In the genomic region with DNA sequence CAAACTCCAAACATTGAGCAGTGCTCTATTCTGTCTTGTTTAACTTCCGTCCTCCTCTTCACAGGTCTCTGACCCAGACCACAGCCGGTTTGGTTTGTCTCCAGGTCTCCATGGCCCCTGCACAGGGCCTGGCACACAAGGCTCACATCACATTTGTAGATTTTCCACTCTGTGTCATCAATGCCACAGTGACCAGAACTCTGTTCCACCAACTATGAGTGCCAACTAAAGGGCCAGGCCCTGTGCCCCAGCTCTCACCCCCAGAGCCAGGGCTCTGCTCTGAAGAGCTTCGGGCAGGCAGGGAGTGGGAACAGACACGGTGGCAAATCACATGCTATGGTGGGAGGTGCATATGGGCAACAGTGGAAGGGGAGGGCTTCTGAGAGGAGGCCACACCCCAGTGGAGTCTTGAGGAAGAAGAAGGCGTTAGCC, we compare ENCODE assay signal across 16 cellular contexts. TPM values are rescaled to one million over a fixed set of nuclear protein-coding genes. Genes with fewer than 3 reads are reported as not detected.
DNase-seq lines count a peak whose midpoint lies in the region; ATAC-seq, FAIRE-seq and TF ChIP-seq lines count a peak whose summit lies in the region.
"Had no signal": no experiment of that assay in that cellular context is flagged by ENCODE, and none has a peak within 500 bp of the region (broad histone marks: within the 10 kb centered on the region; RNA-seq: fewer than 3 reads in every experiment).

No MANE protein-coding gene starts in this region.

- no peaks in the 10 kb centered on the region for H3K9me3 Mint-ChIP-seq in activated CD4-positive, alpha-beta T cell treated with anti-CD3 and anti-CD28 coated beads, Interleukin-2, amount 10 ng/mL, durations not matched to agents 7 days and 5 days
- H3K9me3 Mint-ChIP-seq in activated T-helper 1 cell treated with anti-CD3 and anti-CD28 coated beads, Interleukin-12 subunit alpha, Interleukin-12 subunit beta, Interleukin-2, Interleukin-4 antibody, amounts not matched to agents 30 ng/mL and 10 ng/mL and 1 ng/mL, durations not matched to agents 14 hours and 24 hours and 36 hours = no peaks in the 10 kb centered on the region

- 43 to 49% (median 47%) methylated on average over 5 of the region's 5 CpGs for WGBS in small intestine, 3 donors

- H3K27ac ChIP-seq in left ventricle myocardium inferior (replicated peaks) = peak overlapping the region; percentile 22
- H3K27ac ChIP-seq in small intestine (ENCODE audit: low read depth in 1 of 2, low read length in 1 of 2) = peak overlapping the region; percentile 90 to 93
- H3K27ac ChIP-seq: ascending aorta, parathyroid adenoma, SJCRH30 had no signal

- no peaks in the 10 kb centered on the region for H3K9me3 ChIP-seq in left ventricle myocardium inferior (replicated peaks)
- no peaks in the 10 kb centered on the region for H3K9me3 ChIP-seq in small intestine (ENCODE audit: control insufficient read depth, low read depth)
- H3K9me3 ChIP-seq: ascending aorta, SJCRH30 had no signal

- no peak for TF ChIP-seq CTCF in left ventricle myocardium inferior (IDR thresholded peaks at IDR 0.05; ENCODE audit: borderline replicate concordance)

- peak overlapping the region; percentile 72 for H3K27ac Mint-ChIP-seq in activated CD4-positive, alpha-beta T cell treated with anti-CD3 and anti-CD28 coated beads, Interleukin-2, amount 10 ng/mL, durations not matched to agents 7 days and 5 days
- H3K27ac Mint-ChIP-seq in activated T-helper 1 cell treated with anti-CD3 and anti-CD28 coated beads, Interleukin-12 subunit alpha, Interleukin-12 subunit beta, Interleukin-2, Interleukin-4 antibody, amounts not matched to agents 30 ng/mL and 10 ng/mL and 1 ng/mL, durations not matched to agents 14 hours and 24 hours and 36 hours = peak overlapping the region; percentile 76

- H3K4me3 ChIP-seq in left ventricle myocardium inferior = no peak overlapping the region
- no peak overlapping the region for H3K4me3 ChIP-seq in small intestine (ENCODE audit: low read depth in 1 of 2, low read length in 2 of 2)
- H3K4me3 ChIP-seq: ascending aorta, SJCRH30 had no signal

- intact Hi-C loops in activated T-helper 1 cell treated with anti-CD3 and anti-CD28 coated beads, Interleukin-12 subunit alpha, Interleukin-12 subunit beta, Interleukin-2, Interleukin-4 antibody, amounts not matched to agents 30 ng/mL and 10 ng/mL and 1 ng/mL, durations not matched to agents 14 hours and 24 hours and 36 hours (cut with micrococcal nuclease) = no loop called here
- intact Hi-C loops in left ventricle myocardium inferior (cut with micrococcal nuclease) = no loop called here

- FAIRE-seq in small intestine (lab: Jason Lieb, UNC) = no peak
- FAIRE-seq: GM18507 had no signal

- no peaks in the 10 kb centered on the region for H3K27me3 ChIP-seq in left ventricle myocardium inferior (ENCODE audit: low read depth)
- H3K27me3 ChIP-seq in small intestine (ENCODE audit: control insufficient read depth in 2 of 2, insufficient read depth in 2 of 2, low read length in 2 of 2) = no peaks in the 10 kb centered on the region
- H3K27me3 ChIP-seq: ascending aorta, SJCRH30 had no signal

- DNase-seq in activated CD4-positive, alpha-beta T cell treated with anti-CD3 and anti-CD28 coated beads, Interleukin-2, amount 10 ng/mL, durations not matched to agents 7 days and 5 days = no peak
- DNase-seq in activated CD4-positive, alpha-beta T cell treated with anti-CD3 and anti-CD28 coated beads for 4 hours = no peak
- no peak for DNase-seq in activated T-helper 1 cell treated with anti-CD3 and anti-CD28 coated beads, Interleukin-12 subunit alpha, Interleukin-12 subunit beta, Interleukin-2, Interleukin-4 antibody, amounts not matched to agents 30 ng/mL and 10 ng/mL and 1 ng/mL, durations not matched to agents 14 hours and 24 hours and 36 hours (ENCODE audit: low spot score)
- DNase-seq in left ventricle myocardium inferior (no peak), small intestine (peak; percentile 74), NCI-H2196 treated with DMSO at 0.1 percent for 48 hours (lab: John Stamatoyannopoulos, UW; ENCODE audit: unreplicated experiment) (no peak)
- DNase-seq: NCI-H1092, NCI-H524 treated with DMSO at 0.1 percent for 48 hours, SJCRH30 had no signal

- H3K4me3 Mint-ChIP-seq in activated CD4-positive, alpha-beta T cell treated with anti-CD3 and anti-CD28 coated beads, Interleukin-2, amount 10 ng/mL, durations not matched to agents 7 days and 5 days = no peak overlapping the region
- no peak overlapping the region for H3K4me3 Mint-ChIP-seq in activated T-helper 1 cell treated with anti-CD3 and anti-CD28 coated beads, Interleukin-12 subunit alpha, Interleukin-12 subunit beta, Interleukin-2, Interleukin-4 antibody, amounts not matched to agents 30 ng/mL and 10 ng/mL and 1 ng/mL, durations not matched to agents 14 hours and 24 hours and 36 hours

- peaks cover 28% of the 10 kb centered on the region for H3K4me1 ChIP-seq in left ventricle myocardium inferior
- H3K4me1 ChIP-seq in small intestine (ENCODE audit: control insufficient read depth in 2 of 2, insufficient read depth in 1 of 2, low read depth in 1 of 2, low read length in 1 of 2) = peaks cover 0 to 4% of the 10 kb centered on the region in 2 donors
- H3K4me1 ChIP-seq: ascending aorta, parathyroid adenoma had no signal

- H3K4me1 Mint-ChIP-seq in activated CD4-positive, alpha-beta T cell treated with anti-CD3 and anti-CD28 coated beads, Interleukin-2, amount 10 ng/mL, durations not matched to agents 7 days and 5 days = peaks cover 16% of the 10 kb centered on the region
- H3K4me1 Mint-ChIP-seq in activated T-helper 1 cell treated with anti-CD3 and anti-CD28 coated beads, Interleukin-12 subunit alpha, Interleukin-12 subunit beta, Interleukin-2, Interleukin-4 antibody, amounts not matched to agents 30 ng/mL and 10 ng/mL and 1 ng/mL, durations not matched to agents 14 hours and 24 hours and 36 hours (ENCODE audit: low read depth) = peaks cover 30% of the 10 kb centered on the region

- H3K36me3 ChIP-seq in left ventricle myocardium inferior (peaks cover 95% of the 10 kb centered on the region), small intestine (ENCODE audit: control insufficient read depth in 2 of 2, insufficient read depth in 2 of 2, low read length in 2 of 2) (peaks cover 5 to 6% of the 10 kb centered on the region in 2 donors)

- POLR2A ChIA-PET in activated CD4-positive, alpha-beta T cell treated with anti-CD3 and anti-CD28 coated beads, Interleukin-2, amount 10 ng/mL, durations not matched to agents 7 days and 5 days (lab: Charles Lee) = no interaction called here

- H3K27me3 Mint-ChIP-seq in activated CD4-positive, alpha-beta T cell treated with anti-CD3 and anti-CD28 coated beads, Interleukin-2, amount 10 ng/mL, durations not matched to agents 7 days and 5 days = no peaks in the 10 kb centered on the region
- no peaks in the 10 kb centered on the region for H3K27me3 Mint-ChIP-seq in activated T-helper 1 cell treated with anti-CD3 and anti-CD28 coated beads, Interleukin-12 subunit alpha, Interleukin-12 subunit beta, Interleukin-2, Interleukin-4 antibody, amounts not matched to agents 30 ng/mL and 10 ng/mL and 1 ng/mL, durations not matched to agents 14 hours and 24 hours and 36 hours (ENCODE audit: insufficient read depth)

- peaks cover 64% of the 10 kb centered on the region for H3K36me3 Mint-ChIP-seq in activated CD4-positive, alpha-beta T cell treated with anti-CD3 and anti-CD28 coated beads, Interleukin-2, amount 10 ng/mL, durations not matched to agents 7 days and 5 days (ENCODE audit: low read depth)
- H3K36me3 Mint-ChIP-seq in activated T-helper 1 cell treated with anti-CD3 and anti-CD28 coated beads, Interleukin-12 subunit alpha, Interleukin-12 subunit beta, Interleukin-2, Interleukin-4 antibody, amounts not matched to agents 30 ng/mL and 10 ng/mL and 1 ng/mL, durations not matched to agents 14 hours and 24 hours and 36 hours (ENCODE audit: low read depth) = peaks cover 65% of the 10 kb centered on the region

- CTCF ChIA-PET in activated CD4-positive, alpha-beta T cell treated with anti-CD3 and anti-CD28 coated beads, Interleukin-2, amount 10 ng/mL, durations not matched to agents 7 days and 5 days (lab: Charles Lee) = no interaction called here

- no peak for ATAC-seq in HG03280 (IDR thresholded peaks at IDR 0.05; ENCODE audit: unreplicated experiment)
- ATAC-seq in GM19351 (IDR thresholded peaks at IDR 0.05; ENCODE audit: unreplicated experiment) = no peak

RNA-seq across cellular contexts. Expression of a gene that starts 16.0 kb away (rescaled TPM):
- total RNA-seq in activated CD4-positive, alpha-beta T cell treated with anti-CD3 and anti-CD28 coated beads, Interleukin-2, amount 10 ng/mL, durations not matched to agents 7 days and 5 days = 10 to 100 TPM; 69.1 to 71.0 TPM
- total RNA-seq in activated T-helper 1 cell treated with anti-CD3 and anti-CD28 coated beads, Interleukin-12 subunit alpha, Interleukin-12 subunit beta, Interleukin-2, Interleukin-4 antibody, amounts not matched to agents 30 ng/mL and 10 ng/mL and 1 ng/mL, durations not matched to agents 14 hours and 24 hours and 36 hours = 86.6 and 89.2 TPM in 2 replicates
- total RNA-seq in left ventricle myocardium inferior = 18.9 TPM
- polyA plus RNA-seq in small intestine = 10 to 100 TPM; 21.3 to 27.7 (median 25.3) TPM

RNA-seq across cellular contexts. Expression of a gene that starts 22.9 kb away (rescaled TPM):
- not detected for total RNA-seq in activated CD4-positive, alpha-beta T cell treated with anti-CD3 and anti-CD28 coated beads, Interleukin-2, amount 10 ng/mL, durations not matched to agents 7 days and 5 days
- not detected in 2 replicates for total RNA-seq in activated T-helper 1 cell treated with anti-CD3 and anti-CD28 coated beads, Interleukin-12 subunit alpha, Interleukin-12 subunit beta, Interleukin-2, Interleukin-4 antibody, amounts not matched to agents 30 ng/mL and 10 ng/mL and 1 ng/mL, durations not matched to agents 14 hours and 24 hours and 36 hours
- not detected for total RNA-seq in left ventricle myocardium inferior
- polyA plus RNA-seq in small intestine = not detected
- total RNA-seq: ascending aorta, epithelial cell of proximal tubule, SJCRH30, subcutaneous adipose tissue had no signal

RNA-seq across cellular contexts. Expression of a gene that starts 42.0 kb away (rescaled TPM):
- total RNA-seq in activated CD4-positive, alpha-beta T cell treated with anti-CD3 and anti-CD28 coated beads, Interleukin-2, amount 10 ng/mL, durations not matched to agents 7 days and 5 days = 10 to 100 TPM; 31.9 to 34.5 TPM
- total RNA-seq in activated T-helper 1 cell treated with anti-CD3 and anti-CD28 coated beads, Interleukin-12 subunit alpha, Interleukin-12 subunit beta, Interleukin-2, Interleukin-4 antibody, amounts not matched to agents 30 ng/mL and 10 ng/mL and 1 ng/mL, durations not matched to agents 14 hours and 24 hours and 36 hours = 183 and 185 TPM in 2 replicates
- total RNA-seq in left ventricle myocardium inferior = 0.38 TPM
- 1 to 10 TPM in 1 of 3 donors, not detected in 2; 2.6 TPM for polyA plus RNA-seq in small intestine

Comparison
In these comparisons a context has a peak if more than half of its experiments do, and no peak if none do; other contexts are left out.
1. RNA of a gene that starts 42.0 kb away (total RNA-seq): 183 to 185 TPM in activated T-helper 1 cell treated with anti-CD3 and anti-CD28 coated beads, Interleukin-12 subunit alpha, Interleukin-12 subunit beta, Interleukin-2, Interleukin-4 antibody, amounts not matched to agents 30 ng/mL and 10 ng/mL and 1 ng/mL, durations not matched to agents 14 hours and 24 hours and 36 hours and 31.9 to 34.5 TPM in activated CD4-positive, alpha-beta T cell treated with anti-CD3 and anti-CD28 coated beads, Interleukin-2, amount 10 ng/mL, durations not matched to agents 7 days and 5 days; 0.38 TPM in left ventricle myocardium inferior (single experiment); every median in the first group is over 10 times any median in the second.